ENCODE assay signal across 3 cellular contexts in the genomic region with DNA sequence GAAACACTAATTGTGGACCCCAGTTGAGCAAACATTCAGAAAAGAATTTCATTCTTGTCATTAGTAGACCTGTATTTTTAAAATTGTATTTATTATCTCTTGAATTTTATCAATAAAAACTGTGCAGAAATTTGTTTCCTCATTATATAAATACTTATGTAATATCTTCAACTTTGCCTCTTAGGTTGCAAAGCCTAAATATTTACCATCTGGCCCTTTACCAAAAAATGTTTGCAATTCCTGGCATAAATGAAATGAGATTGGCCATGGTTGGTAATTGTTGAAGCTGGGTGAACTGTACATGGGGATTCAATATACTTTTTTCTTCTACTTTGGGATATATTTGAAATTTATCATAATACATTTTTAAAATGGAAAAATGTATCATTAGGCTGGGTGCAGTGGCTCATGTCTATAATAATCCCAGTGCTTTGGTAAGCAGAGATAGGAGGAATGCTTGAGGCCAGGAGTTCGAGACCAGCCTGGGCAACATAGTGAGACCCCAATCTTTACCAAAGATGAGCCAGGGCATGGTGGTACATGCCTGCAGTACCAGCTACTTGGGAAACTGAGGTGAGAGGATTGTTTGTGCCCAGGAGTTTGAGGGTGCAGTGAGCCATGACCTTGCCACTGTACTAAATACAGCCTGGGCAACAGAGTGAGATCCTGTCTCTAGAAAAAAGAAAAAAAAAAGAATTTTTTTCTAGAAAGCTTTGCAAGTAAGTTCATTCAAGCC.
A peak's percentile ranks its signal among the peaks of the same experiment; 100 is the strongest.
TF ChIP-seq lines count a peak whose summit lies in the region.

No MANE protein-coding gene starts in this region.

TF ChIP-seq in H1, 55 proteins besides CTCF, POLR2A, EP300 and RAD21:
- TF ChIP-seq, protein P1, sequence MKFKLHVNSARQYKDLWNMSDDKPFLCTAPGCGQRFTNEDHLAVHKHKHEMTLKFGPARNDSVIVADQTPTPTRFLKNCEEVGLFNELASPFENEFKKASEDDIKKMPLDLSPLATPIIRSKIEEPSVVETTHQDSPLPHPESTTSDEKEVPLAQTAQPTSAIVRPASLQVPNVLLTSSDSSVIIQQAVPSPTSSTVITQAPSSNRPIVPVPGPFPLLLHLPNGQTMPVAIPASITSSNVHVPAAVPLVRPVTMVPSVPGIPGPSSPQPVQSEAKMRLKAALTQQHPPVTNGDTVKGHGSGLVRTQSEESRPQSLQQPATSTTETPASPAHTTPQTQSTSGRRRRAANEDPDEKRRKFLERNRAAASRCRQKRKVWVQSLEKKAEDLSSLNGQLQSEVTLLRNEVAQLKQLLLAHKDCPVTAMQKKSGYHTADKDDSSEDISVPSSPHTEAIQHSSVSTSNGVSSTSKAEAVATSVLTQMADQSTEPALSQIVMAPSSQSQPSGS (IDR thresholded peaks at IDR 0.05; ENCODE audit: low read length), result no peak
- TF ChIP-seq KDM1A (IDR thresholded peaks at IDR 0.05; ENCODE audit: borderline replicate concordance, low read length), result peak; percentile 19; the same call in 1 of the 2 replicates
- no peak for TF ChIP-seq JUND (IDR thresholded peaks at IDR 0.05; ENCODE audit: low read length)
- TF ChIP-seq CBX5 (IDR thresholded peaks at IDR 0.05; ENCODE audit: low read depth, low read length), result no peak
- no peak for TF ChIP-seq CREB1 (IDR thresholded peaks at IDR 0.05)
- TF ChIP-seq, protein P2, sequence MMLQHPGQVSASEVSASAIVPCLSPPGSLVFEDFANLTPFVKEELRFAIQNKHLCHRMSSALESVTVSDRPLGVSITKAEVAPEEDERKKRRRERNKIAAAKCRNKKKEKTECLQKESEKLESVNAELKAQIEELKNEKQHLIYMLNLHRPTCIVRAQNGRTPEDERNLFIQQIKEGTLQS (IDR thresholded peaks at IDR 0.05; ENCODE audit: insufficient read depth, low read depth, low read length), result no peak

TF ChIP-seq in HepG2, 621 proteins besides CTCF, POLR2A, EP300 and RAD21 (continues in another document):
- TF ChIP-seq, protein P3, sequence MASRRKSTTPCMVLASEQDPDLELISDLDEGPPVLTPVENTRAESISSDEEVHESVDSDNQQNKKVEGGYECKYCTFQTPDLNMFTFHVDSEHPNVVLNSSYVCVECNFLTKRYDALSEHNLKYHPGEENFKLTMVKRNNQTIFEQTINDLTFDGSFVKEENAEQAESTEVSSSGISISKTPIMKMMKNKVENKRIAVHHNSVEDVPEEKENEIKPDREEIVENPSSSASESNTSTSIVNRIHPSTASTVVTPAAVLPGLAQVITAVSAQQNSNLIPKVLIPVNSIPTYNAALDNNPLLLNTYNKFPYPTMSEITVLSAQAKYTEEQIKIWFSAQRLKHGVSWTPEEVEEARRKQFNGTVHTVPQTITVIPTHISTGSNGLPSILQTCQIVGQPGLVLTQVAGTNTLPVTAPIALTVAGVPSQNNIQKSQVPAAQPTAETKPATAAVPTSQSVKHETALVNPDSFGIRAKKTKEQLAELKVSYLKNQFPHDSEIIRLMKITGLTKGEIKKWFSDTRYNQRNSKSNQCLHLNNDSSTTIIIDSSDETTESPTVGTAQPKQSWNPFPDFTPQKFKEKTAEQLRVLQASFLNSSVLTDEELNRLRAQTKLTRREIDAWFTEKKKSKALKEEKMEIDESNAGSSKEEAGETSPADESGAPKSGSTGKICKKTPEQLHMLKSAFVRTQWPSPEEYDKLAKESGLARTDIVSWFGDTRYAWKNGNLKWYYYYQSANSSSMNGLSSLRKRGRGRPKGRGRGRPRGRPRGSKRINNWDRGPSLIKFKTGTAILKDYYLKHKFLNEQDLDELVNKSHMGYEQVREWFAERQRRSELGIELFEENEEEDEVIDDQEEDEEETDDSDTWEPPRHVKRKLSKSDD (CRISPR knock-in tag; IDR thresholded peaks at IDR 0.05; ENCODE audit: low read depth), result no peak
- TF ChIP-seq RBM22 (optimal IDR thresholded peaks at IDR 0.05; ENCODE audit: low read length) (peak; percentile 82), ZNF121 (CRISPR knock-in tag; IDR thresholded peaks at IDR 0.05) (peak; percentile 97), TEAD3 (CRISPR knock-in tag; optimal IDR thresholded peaks at IDR 0.05; ENCODE audit: borderline replicate concordance) (no peak), ZNF546 (CRISPR knock-in tag; conservative IDR thresholded peaks at IDR 0.05) (no peak), NBN (conservative IDR thresholded peaks at IDR 0.05) (no peak), ATF1 (CRISPR knock-in tag; IDR thresholded peaks at IDR 0.05) (no peak), NFIC (IDR thresholded peaks at IDR 0.05; ENCODE audit: low read length) (peak; percentile 48; the same call in 1 of the 2 replicates), ZMYM2 (CRISPR knock-in tag; IDR thresholded peaks at IDR 0.05) (0 out of 2 replicates have a peak, but pooled peaks have one; percentile 19), RARA (CRISPR knock-in tag; IDR thresholded peaks at IDR 0.05) (0 out of 2 replicates have a peak, but pooled peaks have one; percentile 15), ZNF430 (CRISPR knock-in tag; IDR thresholded peaks at IDR 0.05) (no peak), ZBTB38 (CRISPR knock-in tag; IDR thresholded peaks at IDR 0.05) (no peak), MED13 (CRISPR knock-in tag; IDR thresholded peaks at IDR 0.05) (no peak)
- TF ChIP-seq, protein P4, sequence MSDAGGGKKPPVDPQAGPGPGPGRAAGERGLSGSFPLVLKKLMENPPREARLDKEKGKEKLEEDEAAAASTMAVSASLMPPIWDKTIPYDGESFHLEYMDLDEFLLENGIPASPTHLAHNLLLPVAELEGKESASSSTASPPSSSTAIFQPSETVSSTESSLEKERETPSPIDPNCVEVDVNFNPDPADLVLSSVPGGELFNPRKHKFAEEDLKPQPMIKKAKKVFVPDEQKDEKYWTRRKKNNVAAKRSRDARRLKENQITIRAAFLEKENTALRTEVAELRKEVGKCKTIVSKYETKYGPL (CRISPR knock-in tag; IDR thresholded peaks at IDR 0.05), result peak; percentile 46; the same call in 1 of the 2 replicates
- TF ChIP-seq, protein P5, sequence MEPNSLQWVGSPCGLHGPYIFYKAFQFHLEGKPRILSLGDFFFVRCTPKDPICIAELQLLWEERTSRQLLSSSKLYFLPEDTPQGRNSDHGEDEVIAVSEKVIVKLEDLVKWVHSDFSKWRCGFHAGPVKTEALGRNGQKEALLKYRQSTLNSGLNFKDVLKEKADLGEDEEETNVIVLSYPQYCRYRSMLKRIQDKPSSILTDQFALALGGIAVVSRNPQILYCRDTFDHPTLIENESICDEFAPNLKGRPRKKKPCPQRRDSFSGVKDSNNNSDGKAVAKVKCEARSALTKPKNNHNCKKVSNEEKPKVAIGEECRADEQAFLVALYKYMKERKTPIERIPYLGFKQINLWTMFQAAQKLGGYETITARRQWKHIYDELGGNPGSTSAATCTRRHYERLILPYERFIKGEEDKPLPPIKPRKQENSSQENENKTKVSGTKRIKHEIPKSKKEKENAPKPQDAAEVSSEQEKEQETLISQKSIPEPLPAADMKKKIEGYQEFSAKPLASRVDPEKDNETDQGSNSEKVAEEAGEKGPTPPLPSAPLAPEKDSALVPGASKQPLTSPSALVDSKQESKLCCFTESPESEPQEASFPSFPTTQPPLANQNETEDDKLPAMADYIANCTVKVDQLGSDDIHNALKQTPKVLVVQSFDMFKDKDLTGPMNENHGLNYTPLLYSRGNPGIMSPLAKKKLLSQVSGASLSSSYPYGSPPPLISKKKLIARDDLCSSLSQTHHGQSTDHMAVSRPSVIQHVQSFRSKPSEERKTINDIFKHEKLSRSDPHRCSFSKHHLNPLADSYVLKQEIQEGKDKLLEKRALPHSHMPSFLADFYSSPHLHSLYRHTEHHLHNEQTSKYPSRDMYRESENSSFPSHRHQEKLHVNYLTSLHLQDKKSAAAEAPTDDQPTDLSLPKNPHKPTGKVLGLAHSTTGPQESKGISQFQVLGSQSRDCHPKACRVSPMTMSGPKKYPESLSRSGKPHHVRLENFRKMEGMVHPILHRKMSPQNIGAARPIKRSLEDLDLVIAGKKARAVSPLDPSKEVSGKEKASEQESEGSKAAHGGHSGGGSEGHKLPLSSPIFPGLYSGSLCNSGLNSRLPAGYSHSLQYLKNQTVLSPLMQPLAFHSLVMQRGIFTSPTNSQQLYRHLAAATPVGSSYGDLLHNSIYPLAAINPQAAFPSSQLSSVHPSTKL (CRISPR knock-in tag; IDR thresholded peaks at IDR 0.05), result peak; percentile 37; the same call in 1 of the 2 replicates
- TF ChIP-seq, protein P6, sequence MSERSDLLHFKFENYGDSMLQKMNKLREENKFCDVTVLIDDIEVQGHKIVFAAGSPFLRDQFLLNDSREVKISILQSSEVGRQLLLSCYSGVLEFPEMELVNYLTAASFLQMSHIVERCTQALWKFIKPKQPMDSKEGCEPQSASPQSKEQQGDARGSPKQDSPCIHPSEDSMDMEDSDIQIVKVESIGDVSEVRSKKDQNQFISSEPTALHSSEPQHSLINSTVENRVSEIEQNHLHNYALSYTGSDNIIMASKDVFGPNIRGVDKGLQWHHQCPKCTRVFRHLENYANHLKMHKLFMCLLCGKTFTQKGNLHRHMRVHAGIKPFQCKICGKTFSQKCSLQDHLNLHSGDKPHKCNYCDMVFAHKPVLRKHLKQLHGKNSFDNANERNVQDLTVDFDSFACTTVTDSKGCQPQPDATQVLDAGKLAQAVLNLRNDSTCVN (CRISPR knock-in tag; IDR thresholded peaks at IDR 0.05; ENCODE audit: borderline replicate concordance), result 0 out of 2 replicates have a peak, but pooled peaks have one; percentile 36

TF ChIP-seq in HEK293T, 16 proteins besides CTCF, POLR2A, EP300 and RAD21:
- TF ChIP-seq CTBP1 (IDR thresholded peaks at IDR 0.05; ENCODE audit: borderline replicate concordance), result no peak
- no peak for TF ChIP-seq BHLHE40 (IDR thresholded peaks at IDR 0.05; ENCODE audit: borderline replicate concordance)
- no peak for TF ChIP-seq SUZ12 (IDR thresholded peaks at IDR 0.05)
- TF ChIP-seq ZNF384 (IDR thresholded peaks at IDR 0.05), result no peak
- TF ChIP-seq HDGF (IDR thresholded peaks at IDR 0.05; ENCODE audit: borderline replicate concordance), result no peak
- TF ChIP-seq L3MBTL2 (conservative IDR thresholded peaks at IDR 0.05), result no peak
- TF ChIP-seq SP1 (IDR thresholded peaks at IDR 0.05), result no peak
- no peak for TF ChIP-seq FOXM1 (IDR thresholded peaks at IDR 0.05; ENCODE audit: borderline replicate concordance)
- no peak for TF ChIP-seq FOXK2 (IDR thresholded peaks at IDR 0.05)
- no peak for TF ChIP-seq TARDBP (IDR thresholded peaks at IDR 0.05)
TF ChIP-seq in HEK293T: peak in this region for 0.
